Comparison of ENCODE assay signal across 1 cellular context in genomic region chr15:39592500-39592899, GRCh38.
TF ChIP-seq lines count a peak whose summit lies in the region.

No MANE protein-coding gene starts in this region.

TF ChIP-seq in SK-N-SH treated with all-trans-retinoic acid at 6 μM for 48 hours, 23 proteins besides CTCF, POLR2A, EP300 and RAD21 (continued from another document):
- TF ChIP-seq PATZ1 (CRISPR knock-in tag; IDR thresholded peaks at IDR 0.05; ENCODE audit: borderline replicate concordance) (no peak), ISL1 (CRISPR knock-in tag; IDR thresholded peaks at IDR 0.05) (no peak), ZNF70 (CRISPR knock-in tag; IDR thresholded peaks at IDR 0.05) (no peak), ZNF8 (CRISPR knock-in tag; IDR thresholded peaks at IDR 0.05) (no peak), ESRRG (CRISPR knock-in tag; IDR thresholded peaks at IDR 0.05) (no peak), POU6F1 (CRISPR knock-in tag; IDR thresholded peaks at IDR 0.05; ENCODE audit: borderline replicate concordance, low read depth) (no peak)
